ENCODE assay signal across 8 cellular contexts in the genomic region with DNA sequence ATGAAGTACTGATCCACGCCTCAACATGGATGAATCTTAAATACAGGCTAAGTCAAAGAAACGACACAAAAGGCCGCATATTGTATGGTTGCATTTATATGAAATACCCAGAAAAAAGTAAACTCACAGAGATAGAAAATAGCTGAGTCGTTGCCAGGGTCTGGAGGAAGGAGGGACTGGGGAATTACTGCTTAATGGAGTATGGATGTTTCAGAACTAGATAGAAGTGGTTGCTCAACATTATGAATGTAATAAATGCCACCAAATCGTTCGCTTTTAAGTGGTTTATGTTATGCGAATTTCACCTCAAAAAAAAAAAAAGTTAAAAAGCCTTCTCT. TPM values are rescaled to one million over a fixed set of nuclear protein-coding genes. Genes with fewer than 3 reads are reported as not detected.
A peak's percentile ranks its signal among the peaks of the same experiment; 100 is the strongest.
DNase-seq lines count a peak whose midpoint lies in the region; FAIRE-seq and TF ChIP-seq lines count a peak whose summit lies in the region.

No MANE protein-coding gene starts in this region.

- H3K27ac ChIP-seq in esophagus muscularis mucosa (replicated peaks in 1 of 4): peak overlapping the region; percentile 88 to 96 (median 90)

- TF ChIP-seq CTCF in esophagus muscularis mucosa (IDR thresholded peaks at IDR 0.05) (no peak), retinal pigment epithelial cell (conservative IDR thresholded peaks at IDR 0.05; ENCODE audit: low read depth, low read length) (no peak)

- DNase-seq in RPMI7951 (ENCODE audit: low read depth) (peak; percentile 11), esophagus muscularis mucosa (ENCODE audit: extremely low spot score) (no peak), retinal pigment epithelial cell (ENCODE audit: low read depth) (no peak), urothelium cell line (ENCODE audit: low spot score) (no peak), DMS53 (lab: John Stamatoyannopoulos, UW) (no peak), NCI-H2081 (lab: John Stamatoyannopoulos, UW) (no peak)
- no peak for DNase-seq in stimulated activated CD4-positive, alpha-beta T cell treated with anti-CD3 and anti-CD28 coated beads, Interleukin-4, amount 100 ng/mL, for 1 hour

- no peaks in the 10 kb centered on the region for H3K36me3 ChIP-seq in esophagus muscularis mucosa

- H3K4me1 ChIP-seq in esophagus muscularis mucosa: peaks cover 32 to 37% (median 36%) of the 10 kb centered on the region in 4 donors

- TF ChIP-seq EP300 in esophagus muscularis mucosa (IDR thresholded peaks at IDR 0.05): no peak

- intact Hi-C loops in esophagus muscularis mucosa (cut with DNase I): loop anchor here (5.0 kb wide), 2 partner anchors 74 to 171 kb away; a partner anchor contains a TSS

- peak overlapping the region; percentile 66 for H3K4me3 ChIP-seq in GM08714 (ENCODE audit: low read length)
- peak overlapping the region; percentile 82 to 98 (median 86) for H3K4me3 ChIP-seq in esophagus muscularis mucosa
- peak overlapping the region; percentile 81 for H3K4me3 ChIP-seq in retinal pigment epithelial cell (ENCODE audit: low read length)

- no peak for FAIRE-seq in urothelium cell line (lab: Jason Lieb, UNC)

- WGBS in esophagus muscularis mucosa: 24% methylated on average over 7 of the region's 7 CpGs

- no peaks in the 10 kb centered on the region for H3K9me3 ChIP-seq in esophagus muscularis mucosa

- no peak for TF ChIP-seq POLR2A in esophagus muscularis mucosa (IDR thresholded peaks at IDR 0.05; ENCODE audit: low read depth)

- H3K27me3 ChIP-seq in esophagus muscularis mucosa: peaks cover 0 to 3% (median 0%) of the 10 kb centered on the region in 4 donors

RNA-seq across cellular contexts. Expression of a gene that starts 0.8 kb away (rescaled TPM):
- 70.5 and 75.1 TPM in 2 replicates for total RNA-seq in RPMI7951 (2014; rRNA removed; shearing (Covaris generic))
- total RNA-seq in esophagus muscularis mucosa: 10 to 100 TPM; 28.5 to 50.4 (median 41.3) TPM

RNA-seq across cellular contexts. Expression of a gene that starts 46.8 kb away (rescaled TPM):
- 0.48 and 2.1 TPM in 2 replicates for total RNA-seq in RPMI7951 (2014; rRNA removed; shearing (Covaris generic))
- total RNA-seq in esophagus muscularis mucosa: 1 to 10 TPM in 1 of 4 donors, under 1 TPM in 3; 0.50 to 1.7 (median 0.73) TPM
